In the genomic region with DNA sequence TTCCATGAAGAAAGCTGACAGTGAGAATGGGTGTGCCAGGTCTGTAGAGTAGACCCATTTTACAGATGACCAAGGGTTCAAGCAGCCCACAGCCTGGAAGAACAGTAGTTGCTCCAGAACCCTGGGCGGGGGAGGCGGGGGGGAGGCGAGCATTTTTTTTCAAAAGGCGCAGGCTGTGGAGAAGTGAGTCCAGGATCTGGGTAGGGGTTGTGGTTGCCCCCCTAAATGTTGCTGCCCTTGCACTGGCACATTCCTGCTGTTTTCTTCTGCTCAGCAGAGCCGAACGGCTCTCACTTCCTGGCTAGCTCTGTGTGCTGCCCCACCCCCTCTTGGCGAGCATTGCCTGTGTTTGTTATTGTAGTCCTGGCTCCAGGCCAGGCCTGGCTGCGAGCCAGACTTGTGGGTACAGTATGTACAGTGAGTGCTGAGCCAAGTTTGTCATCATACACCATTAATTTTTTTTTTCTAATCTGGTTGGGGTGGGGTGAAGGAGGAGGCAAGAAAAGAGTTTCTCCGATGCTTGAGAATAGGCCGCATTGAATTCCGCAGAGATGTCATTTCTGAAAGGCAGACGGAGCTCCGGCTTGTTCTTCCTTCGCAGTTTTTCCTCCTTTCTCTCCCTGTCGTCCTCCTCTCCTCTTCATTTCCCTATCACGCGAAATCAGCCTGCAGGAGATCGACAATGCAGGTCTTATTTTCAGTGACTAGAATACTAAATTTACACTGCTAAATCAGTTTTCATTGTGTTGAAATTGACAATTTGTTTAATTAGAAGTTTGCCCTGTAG, we compare ENCODE assay signal across 8 cellular contexts.
DNase-seq lines count a peak whose midpoint lies in the region; ATAC-seq, FAIRE-seq and TF ChIP-seq lines count a peak whose summit lies in the region.

No MANE protein-coding gene starts in this region.

- H3K4me3 ChIP-seq in left lung: peak overlapping the region in 1 of 2 donors; percentile 6

- peak overlapping the region; percentile 75 to 84 for H3K27ac ChIP-seq in left lung

- H3K9me3 ChIP-seq in left lung: no peaks in the 10 kb centered on the region

- peak; percentile 90 for FAIRE-seq in colon (lab: Jason Lieb, UNC)
- no peak for FAIRE-seq in D721Med (lab: Jason Lieb, UNC)

- ATAC-seq in HG03378 (IDR thresholded peaks at IDR 0.05; ENCODE audit: unreplicated experiment) (peak; percentile 81), left lung (peak; percentile 79)

- no peaks in the 10 kb centered on the region for H3K27me3 ChIP-seq in left lung

- peaks cover 0 to 22% of the 10 kb centered on the region in 2 donors for H3K36me3 ChIP-seq in left lung

- TF ChIP-seq CTCF in left lung (IDR thresholded peaks at IDR 0.05) (no peak), D721Med (IDR thresholded peaks at IDR 0.05; ENCODE audit: insufficient read depth, missing control alignments) (no peak)

- peaks cover 63 to 100% of the 10 kb centered on the region in 2 donors for H3K4me1 ChIP-seq in left lung

- peak; percentile 61 for DNase-seq in GDM1 (lab: John Stamatoyannopoulos, UW)
- DNase-seq in NCI-H510A (lab: John Stamatoyannopoulos, UW): peak; percentile 91
- DNase-seq in activated CD4-positive, alpha-beta T cell treated with anti-CD3 and anti-CD28 coated beads, Interleukin-2, amount 50 U/mL, for 1 hour: peak; percentile 95
- peak; percentile 96 to 97 for DNase-seq in left lung
- DNase-seq in stimulated activated CD4-positive, alpha-beta T cell treated with anti-CD3 and anti-CD28 coated beads, Interleukin-2, amount 100 ng/mL, for 24 hours: peak; percentile 88 to 89
- DNase-seq in D721Med (ENCODE audit: insufficient read length, low spot score): no peak

- intact Hi-C loops in left lung (cut with DNase I): loop anchor here in 1 of 2 donors (10.0 kb wide), 1 partner anchor 95 kb away; no protein-coding TSS in a partner anchor
